Comparison of ENCODE assay signal across 8 cellular contexts in the genomic region with DNA sequence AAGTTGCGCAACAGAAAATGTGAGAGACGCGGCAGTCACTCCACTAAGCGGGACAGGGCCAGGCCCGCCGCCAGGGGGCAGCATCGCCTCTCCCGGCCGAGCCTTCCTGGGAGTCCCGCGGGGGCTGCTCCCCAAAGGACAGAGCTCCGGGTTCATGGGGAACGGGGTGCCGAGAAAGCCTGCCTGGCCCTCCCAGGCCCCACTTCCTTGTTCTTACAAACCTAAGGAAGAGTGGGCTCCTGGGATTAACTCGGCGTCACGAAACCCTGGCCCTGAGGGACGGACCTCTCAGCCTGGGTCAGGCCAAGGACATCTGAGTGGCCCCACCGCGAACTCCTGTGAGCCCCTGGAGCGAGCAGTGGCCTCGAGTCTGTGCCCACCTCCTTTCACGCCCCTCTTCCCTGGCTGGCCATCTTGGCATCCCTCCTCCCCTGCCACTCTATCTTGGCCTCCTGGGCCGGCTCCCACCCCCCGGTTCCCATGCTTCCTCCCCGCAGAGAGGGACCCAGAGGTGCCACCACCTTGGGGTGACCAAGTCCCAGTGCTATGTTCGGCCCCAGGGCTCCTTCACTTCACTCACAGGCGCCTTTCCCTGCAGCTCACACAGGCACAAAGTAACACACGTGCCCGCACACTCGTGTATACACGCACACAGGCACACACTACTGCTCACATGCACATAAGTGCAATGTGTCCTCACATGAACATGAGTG.
A peak's percentile ranks its signal among the peaks of the same experiment; 100 is the strongest.
DNase-seq lines count a peak whose midpoint lies in the region; ATAC-seq and TF ChIP-seq lines count a peak whose summit lies in the region.

No MANE protein-coding gene starts in this region.

- H3K4me3 Mint-ChIP-seq in memory B cell = no peak overlapping the region

- DNase-seq in NCI-H1417 (lab: John Stamatoyannopoulos, UW) (peak; percentile 22 to 51 (median 24)), NCI-H1417 treated with DMSO at 0.1 percent for 48 hours (lab: John Stamatoyannopoulos, UW) (no peak), NCI-H2227 treated with DMSO at 0.1 percent for 48 hours (lab: John Stamatoyannopoulos, UW) (peak; percentile 37), dorsolateral prefrontal cortex (peak; percentile 50 to 81 (median 61)), memory B cell (ENCODE audit: low spot score in 2 of 2) (peak; percentile 44 to 63)
- DNase-seq in activated CD4-positive, alpha-beta T cell treated with anti-CD3 and anti-CD28 coated beads, Interleukin-2, amount 50 U/mL, for 48 hours = peak; percentile 79
- DNase-seq in stimulated activated CD8-positive, alpha-beta memory T cell treated with anti-CD3 and anti-CD28 coated beads, Interleukin-15, amount 100 ng/mL, for 1 hour (ENCODE audit: low read depth) = peak; percentile 34

- H3K4me3 ChIP-seq in dorsolateral prefrontal cortex = peak overlapping the region in 3 of 59 donors; percentile 1 to 11 (median 1)

- ATAC-seq in memory B cell (ENCODE audit: low read depth) (peak; percentile 59), GM19452 (IDR thresholded peaks at IDR 0.05; ENCODE audit: unreplicated experiment) (no peak)

- H3K4me1 Mint-ChIP-seq in memory B cell = no peaks in the 10 kb centered on the region

- H3K27ac Mint-ChIP-seq in memory B cell = no peak overlapping the region

- peaks cover 9% of the 10 kb centered on the region for H3K36me3 Mint-ChIP-seq in memory B cell

- no peak overlapping the region for H3K27ac ChIP-seq in dorsolateral prefrontal cortex

- H3K9me3 Mint-ChIP-seq in memory B cell = peaks cover 8% of the 10 kb centered on the region

- H3K27me3 Mint-ChIP-seq in memory B cell = peaks cover 23% of the 10 kb centered on the region

- H3K27me3 ChIP-seq in dorsolateral prefrontal cortex = peaks cover 0 to 41% (median 7%) of the 10 kb centered on the region in 45 donors

- peak; percentile 73 to 97 (median 90) for TF ChIP-seq CTCF in dorsolateral prefrontal cortex (IDR thresholded peaks at IDR 0.05 in 54 of 56, conservative IDR thresholded peaks at IDR 0.05 in 2 of 56; ENCODE audit: low read depth in 1 of 56, partially characterized antibody in 56 of 56)

- intact Hi-C loops in dorsolateral prefrontal cortex (cut with DNase I) = loop anchor here (1.0 to 10.0 kb wide), 3 partner anchors 224 to 278 kb away; no protein-coding TSS in a partner anchor
